Comparison of ENCODE assay signal across 8 cellular contexts in genomic region chr17:6640536-6641373, GRCh38. TPM values are rescaled to one million over a fixed set of nuclear protein-coding genes. Genes with fewer than 3 reads are reported as not detected.
DNase-seq lines count a peak whose midpoint lies in the region; ATAC-seq and TF ChIP-seq lines count a peak whose summit lies in the region.

KIAA0753 (minus strand) TSS chr17:6640711; CDS start chr17:6635103, 5,608 bp downstream.
TXNDC17 (plus strand) TSS chr17:6641060; CDS start chr17:6641083, 23 bp downstream.

- H3K36me3 Mint-ChIP-seq in activated naive CD8-positive, alpha-beta T cell treated with anti-CD3 and anti-CD28 coated beads for 36 hours: peaks cover 36% of the 10 kb centered on the region

- no peaks in the 10 kb centered on the region for H3K27me3 ChIP-seq in SU-DHL-6 (ENCODE audit: low read length)
- no peaks in the 10 kb centered on the region for H3K27me3 ChIP-seq in parathyroid adenoma (ENCODE audit: control insufficient read depth, insufficient read depth, low read length)
- no peaks in the 10 kb centered on the region for H3K27me3 ChIP-seq in tibial artery

- no peaks in the 10 kb centered on the region for H3K9me3 Mint-ChIP-seq in activated naive CD8-positive, alpha-beta T cell treated with anti-CD3 and anti-CD28 coated beads for 36 hours

- H3K4me2 ChIP-seq in SU-DHL-6 (ENCODE audit: low read depth, low read length, poor library complexity, severe bottlenecking) (peak within 1 kb of the TSS; percentile 74), parathyroid adenoma (ENCODE audit: low read length) (peak within 1 kb of the TSS; percentile 98)

- peak within 1 kb of the TSS; percentile 99 for H3K27ac Mint-ChIP-seq in activated naive CD8-positive, alpha-beta T cell treated with anti-CD3 and anti-CD28 coated beads for 36 hours

- H3F3A ChIP-seq in SU-DHL-6 (ENCODE audit: insufficient read depth): peaks cover 5% of the 10 kb centered on the region; the same call in 1 of the 2 replicates

- H3K9me3 ChIP-seq in SU-DHL-6 (ENCODE audit: insufficient read depth, low read length) (no peaks in the 10 kb centered on the region), parathyroid adenoma (ENCODE audit: control insufficient read depth, low read length) (no peaks in the 10 kb centered on the region), tibial artery (no peaks in the 10 kb centered on the region)

- intact Hi-C loops in Right ventricle myocardium inferior (cut with DNase I): loop anchor here (1.0 kb wide), 1 partner anchor 11 kb away; the partner anchor contains the start of genes C17orf100 and MED31
- intact Hi-C loops in tibial artery (cut with DNase I; ENCODE audit: low total_unique reads): no loop called here

- H3K36me3 ChIP-seq in SU-DHL-6 (ENCODE audit: low read length): no peaks in the 10 kb centered on the region; the same call in 1 of the 2 replicates
- H3K36me3 ChIP-seq in parathyroid adenoma (ENCODE audit: control insufficient read depth, insufficient read depth, low read length): no peaks in the 10 kb centered on the region
- H3K36me3 ChIP-seq in tibial artery: peaks cover 12 to 24% (median 13%) of the 10 kb centered on the region in 3 donors

- no peaks in the 10 kb centered on the region for H3K27me3 Mint-ChIP-seq in activated naive CD8-positive, alpha-beta T cell treated with anti-CD3 and anti-CD28 coated beads for 36 hours

- peak within 1 kb of the TSS; percentile 95 for H3K4me3 Mint-ChIP-seq in activated naive CD8-positive, alpha-beta T cell treated with anti-CD3 and anti-CD28 coated beads for 36 hours

- peaks cover 15% of the 10 kb centered on the region for H3K79me2 ChIP-seq in SU-DHL-6 (ENCODE audit: insufficient read depth, low read length)
- peaks cover 10% of the 10 kb centered on the region for H3K79me2 ChIP-seq in parathyroid adenoma

- peak; percentile 89 for DNase-seq in GM10266 (ENCODE audit: extremely low spot score)
- DNase-seq in NCI-H1105 treated with DMSO at 0.1 percent for 48 hours (lab: John Stamatoyannopoulos, UW): peak; percentile 95
- DNase-seq in activated naive CD8-positive, alpha-beta T cell treated with anti-CD3 and anti-CD28 coated beads for 36 hours: peak; percentile 96
- DNase-seq in Right ventricle myocardium inferior (ENCODE audit: missing footprints): peak; percentile 96
- DNase-seq in tibial artery: peak; percentile 91 to 95

- H3K4me1 ChIP-seq in parathyroid adenoma (peaks cover 6% of the 10 kb centered on the region), tibial artery (peaks cover 0 to 28% (median 21%) of the 10 kb centered on the region in 4 donors)

- H3K9me2 ChIP-seq in SU-DHL-6 (replicated peaks; ENCODE audit: insufficient read depth, low read length): no peaks in the 10 kb centered on the region

- TF ChIP-seq CTCF in GM10266 (IDR thresholded peaks at IDR 0.05; ENCODE audit: control insufficient read depth, insufficient read depth, low read depth, missing control alignments) (no peak), SU-DHL-6 (IDR thresholded peaks at IDR 0.05; ENCODE audit: insufficient read depth, low read length, poor library complexity, severe bottlenecking) (no peak), parathyroid adenoma (IDR thresholded peaks at IDR 0.05) (no peak), tibial artery (IDR thresholded peaks at IDR 0.05) (peak in 1 of 2 experiments; percentile 8)

- H3K4me1 Mint-ChIP-seq in activated naive CD8-positive, alpha-beta T cell treated with anti-CD3 and anti-CD28 coated beads for 36 hours: peaks cover 49% of the 10 kb centered on the region

- H3K9ac ChIP-seq in SU-DHL-6 (ENCODE audit: low read length): peak within 1 kb of the TSS; percentile 80
- H3K9ac ChIP-seq in parathyroid adenoma: peak within 1 kb of the TSS; percentile 89

- H2AFZ ChIP-seq in SU-DHL-6 (ENCODE audit: low read depth, low read length, severe bottlenecking) (peak within 1 kb of the TSS; percentile 95), parathyroid adenoma (peak within 1 kb of the TSS; percentile 99)

- no peaks in the 10 kb centered on the region for H4K20me1 ChIP-seq in SU-DHL-6 (ENCODE audit: low read depth, low read length)

- peak; percentile 87 for ATAC-seq in HG02610 (IDR thresholded peaks at IDR 0.05; ENCODE audit: unreplicated experiment)
- peak; percentile 98 for ATAC-seq in Right ventricle myocardium inferior

- H3K27ac ChIP-seq in SU-DHL-6 (ENCODE audit: low read depth, low read length): peak within 1 kb of the TSS; percentile 83
- peak within 1 kb of the TSS; percentile 95 for H3K27ac ChIP-seq in parathyroid adenoma
- peak within 1 kb of the TSS; percentile 66 to 84 for H3K27ac ChIP-seq in tibial artery

- H3K4me3 ChIP-seq in SU-DHL-6 (ENCODE audit: insufficient read depth, low read length, poor library complexity, severe bottlenecking) (peak within 1 kb of the TSS; percentile 82), parathyroid adenoma (ENCODE audit: low read depth, low read length) (peak within 1 kb of the TSS; percentile 83), tibial artery (peak within 1 kb of the TSS; percentile 61 to 77)

RNA-seq across cellular contexts. Expression of gene KIAA0753, which starts in this region (rescaled TPM):
- total RNA-seq in activated naive CD8-positive, alpha-beta T cell treated with anti-CD3 and anti-CD28 coated beads for 36 hours: 10 to 100 TPM; 14.8 to 15.8 TPM
- total RNA-seq in Right ventricle myocardium inferior: 5.1 TPM

RNA-seq across cellular contexts. Expression of gene TXNDC17, which starts in this region (rescaled TPM):
- total RNA-seq in activated naive CD8-positive, alpha-beta T cell treated with anti-CD3 and anti-CD28 coated beads for 36 hours: 100 to 1,000 TPM; 127 to 128 TPM
- total RNA-seq in Right ventricle myocardium inferior: 52.9 TPM

Comparison
In these comparisons a context has a peak if more than half of its experiments do, and no peak if none do; other contexts are left out.
1. Peak in every context shown above with its lines: DNase-seq, ATAC-seq, H3K4me3 ChIP-seq and H3K27ac ChIP-seq.